ENCODE assay signal across 23 cellular contexts in genomic region chr21:45790427-45790826, GRCh38.
"Had no signal": no experiment of that assay in that cellular context is flagged by ENCODE, and none has a peak within 500 bp of the region (broad histone marks: within the 10 kb centered on the region; RNA-seq: fewer than 3 reads in every experiment).

No MANE protein-coding gene starts in this region.

- H3K4me1 ChIP-seq: colonic mucosa, lower lobe of right lung, parathyroid adenoma, right lobe of liver, suprapubic skin, upper lobe of right lung, uterus had no signal

- H3K4me1 Mint-ChIP-seq: stimulated activated naive CD8-positive, alpha-beta T cell treated with anti-CD3 and anti-CD28 coated beads, Interleukin-15, amount 100 ng/mL, for 72 hours had no signal

- H3K36me3 Mint-ChIP-seq: naive thymus-derived CD8-positive, alpha-beta T cell had no signal

- H3K27me3 Mint-ChIP-seq: stimulated activated naive CD8-positive, alpha-beta T cell treated with anti-CD3 and anti-CD28 coated beads, Interleukin-15, amount 100 ng/mL, for 72 hours had no signal

- H3K9me3 ChIP-seq: colonic mucosa, lower lobe of right lung, neutrophil, right lobe of liver, suprapubic skin, transverse colon, upper lobe of right lung, uterus had no signal

- H3K27ac ChIP-seq: colonic mucosa, lower lobe of right lung, neutrophil, parathyroid adenoma, right lobe of liver, suprapubic skin, transverse colon, upper lobe of right lung, uterus had no signal

- ATAC-seq: left ventricle myocardium superior; lower lobe of right lung; naive thymus-derived CD8-positive, alpha-beta T cell; right lobe of liver; stimulated activated naive CD8-positive, alpha-beta T cell treated with anti-CD3 and anti-CD28 coated beads, Interleukin-15, amount 100 ng/mL, for 72 hours; upper lobe of right lung had no signal

- H3K9me3 Mint-ChIP-seq: naive thymus-derived CD8-positive, alpha-beta T cell; nephron progenitor cell; stimulated activated naive CD8-positive, alpha-beta T cell treated with anti-CD3 and anti-CD28 coated beads, Interleukin-15, amount 100 ng/mL, for 72 hours had no signal

- H3K9ac ChIP-seq: parathyroid adenoma had no signal

- H3K27me3 ChIP-seq: colonic mucosa, neutrophil, right lobe of liver, transverse colon, upper lobe of right lung, uterus had no signal

- H3K4me3 ChIP-seq: colonic mucosa, lower lobe of right lung, right lobe of liver, suprapubic skin, transverse colon, upper lobe of right lung, uterus had no signal

- H3K79me2 ChIP-seq: parathyroid adenoma had no signal

- H3K27ac Mint-ChIP-seq: nephron progenitor cell, progenitor cell of endocrine pancreas had no signal

- H3K4me3 Mint-ChIP-seq: naive thymus-derived CD8-positive, alpha-beta T cell; nephron progenitor cell; stimulated activated naive CD8-positive, alpha-beta T cell treated with anti-CD3 and anti-CD28 coated beads, Interleukin-15, amount 100 ng/mL, for 72 hours had no signal

- H2AFZ ChIP-seq: parathyroid adenoma had no signal

- H3K36me3 ChIP-seq: colonic mucosa, lower lobe of right lung, right lobe of liver, suprapubic skin, transverse colon, upper lobe of right lung, uterus had no signal

- DNase-seq: colonic mucosa; dermis blood vessel endothelial cell; effector memory CD4-positive, alpha-beta T cell; erythroblast; head of caudate nucleus; left ventricle myocardium superior; lower lobe of right lung; naive thymus-derived CD8-positive, alpha-beta T cell; nephron progenitor cell; right lobe of liver; small intestine; stimulated activated CD4-positive, alpha-beta T cell treated with anti-CD3 and anti-CD28 coated beads, Interleukin-15, amount 100 ng/mL, for 24 hours; stimulated activated CD4-positive, alpha-beta T cell treated with anti-CD3 and anti-CD28 coated beads, Interleukin-4, amount 100 ng/mL, for 1 hour; stimulated activated CD8-positive, alpha-beta memory T cell treated with anti-CD3 and anti-CD28 coated beads, Interleukin-4, amount 100 ng/mL, for 48 hours; stimulated activated naive CD4-positive, alpha-beta T cell; stimulated activated naive CD8-positive, alpha-beta T cell treated with anti-CD3 and anti-CD28 coated beads, Interleukin-15, amount 100 ng/mL, for 72 hours; transverse colon; upper lobe of right lung; uterus had no signal
